In the genomic region with DNA sequence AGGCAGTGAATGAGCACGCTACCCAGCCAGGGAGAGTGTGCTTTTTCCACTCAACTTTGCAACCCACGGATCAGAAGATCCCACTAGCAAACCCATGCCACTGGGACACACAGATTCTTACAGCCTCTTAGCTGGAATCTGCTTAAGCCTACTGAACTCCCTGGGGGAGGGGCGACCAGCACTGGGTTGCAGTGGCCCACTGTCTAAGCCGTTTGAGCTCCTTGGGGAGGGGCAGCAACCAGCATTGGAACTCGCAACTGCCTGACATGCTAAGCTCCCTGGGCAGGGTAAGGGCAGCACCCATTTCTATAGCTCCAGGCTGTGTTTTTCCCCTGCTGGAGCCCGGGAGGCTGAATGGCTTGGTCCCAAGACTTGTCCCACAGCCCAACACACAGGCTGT, we compare ENCODE assay signal across 1 cellular context.
TF ChIP-seq lines count a peak whose summit lies in the region.

No MANE protein-coding gene starts in this region.

TF ChIP-seq in GM23338, 12 proteins besides CTCF, POLR2A, EP300 and RAD21:
- TF ChIP-seq, protein P1, sequence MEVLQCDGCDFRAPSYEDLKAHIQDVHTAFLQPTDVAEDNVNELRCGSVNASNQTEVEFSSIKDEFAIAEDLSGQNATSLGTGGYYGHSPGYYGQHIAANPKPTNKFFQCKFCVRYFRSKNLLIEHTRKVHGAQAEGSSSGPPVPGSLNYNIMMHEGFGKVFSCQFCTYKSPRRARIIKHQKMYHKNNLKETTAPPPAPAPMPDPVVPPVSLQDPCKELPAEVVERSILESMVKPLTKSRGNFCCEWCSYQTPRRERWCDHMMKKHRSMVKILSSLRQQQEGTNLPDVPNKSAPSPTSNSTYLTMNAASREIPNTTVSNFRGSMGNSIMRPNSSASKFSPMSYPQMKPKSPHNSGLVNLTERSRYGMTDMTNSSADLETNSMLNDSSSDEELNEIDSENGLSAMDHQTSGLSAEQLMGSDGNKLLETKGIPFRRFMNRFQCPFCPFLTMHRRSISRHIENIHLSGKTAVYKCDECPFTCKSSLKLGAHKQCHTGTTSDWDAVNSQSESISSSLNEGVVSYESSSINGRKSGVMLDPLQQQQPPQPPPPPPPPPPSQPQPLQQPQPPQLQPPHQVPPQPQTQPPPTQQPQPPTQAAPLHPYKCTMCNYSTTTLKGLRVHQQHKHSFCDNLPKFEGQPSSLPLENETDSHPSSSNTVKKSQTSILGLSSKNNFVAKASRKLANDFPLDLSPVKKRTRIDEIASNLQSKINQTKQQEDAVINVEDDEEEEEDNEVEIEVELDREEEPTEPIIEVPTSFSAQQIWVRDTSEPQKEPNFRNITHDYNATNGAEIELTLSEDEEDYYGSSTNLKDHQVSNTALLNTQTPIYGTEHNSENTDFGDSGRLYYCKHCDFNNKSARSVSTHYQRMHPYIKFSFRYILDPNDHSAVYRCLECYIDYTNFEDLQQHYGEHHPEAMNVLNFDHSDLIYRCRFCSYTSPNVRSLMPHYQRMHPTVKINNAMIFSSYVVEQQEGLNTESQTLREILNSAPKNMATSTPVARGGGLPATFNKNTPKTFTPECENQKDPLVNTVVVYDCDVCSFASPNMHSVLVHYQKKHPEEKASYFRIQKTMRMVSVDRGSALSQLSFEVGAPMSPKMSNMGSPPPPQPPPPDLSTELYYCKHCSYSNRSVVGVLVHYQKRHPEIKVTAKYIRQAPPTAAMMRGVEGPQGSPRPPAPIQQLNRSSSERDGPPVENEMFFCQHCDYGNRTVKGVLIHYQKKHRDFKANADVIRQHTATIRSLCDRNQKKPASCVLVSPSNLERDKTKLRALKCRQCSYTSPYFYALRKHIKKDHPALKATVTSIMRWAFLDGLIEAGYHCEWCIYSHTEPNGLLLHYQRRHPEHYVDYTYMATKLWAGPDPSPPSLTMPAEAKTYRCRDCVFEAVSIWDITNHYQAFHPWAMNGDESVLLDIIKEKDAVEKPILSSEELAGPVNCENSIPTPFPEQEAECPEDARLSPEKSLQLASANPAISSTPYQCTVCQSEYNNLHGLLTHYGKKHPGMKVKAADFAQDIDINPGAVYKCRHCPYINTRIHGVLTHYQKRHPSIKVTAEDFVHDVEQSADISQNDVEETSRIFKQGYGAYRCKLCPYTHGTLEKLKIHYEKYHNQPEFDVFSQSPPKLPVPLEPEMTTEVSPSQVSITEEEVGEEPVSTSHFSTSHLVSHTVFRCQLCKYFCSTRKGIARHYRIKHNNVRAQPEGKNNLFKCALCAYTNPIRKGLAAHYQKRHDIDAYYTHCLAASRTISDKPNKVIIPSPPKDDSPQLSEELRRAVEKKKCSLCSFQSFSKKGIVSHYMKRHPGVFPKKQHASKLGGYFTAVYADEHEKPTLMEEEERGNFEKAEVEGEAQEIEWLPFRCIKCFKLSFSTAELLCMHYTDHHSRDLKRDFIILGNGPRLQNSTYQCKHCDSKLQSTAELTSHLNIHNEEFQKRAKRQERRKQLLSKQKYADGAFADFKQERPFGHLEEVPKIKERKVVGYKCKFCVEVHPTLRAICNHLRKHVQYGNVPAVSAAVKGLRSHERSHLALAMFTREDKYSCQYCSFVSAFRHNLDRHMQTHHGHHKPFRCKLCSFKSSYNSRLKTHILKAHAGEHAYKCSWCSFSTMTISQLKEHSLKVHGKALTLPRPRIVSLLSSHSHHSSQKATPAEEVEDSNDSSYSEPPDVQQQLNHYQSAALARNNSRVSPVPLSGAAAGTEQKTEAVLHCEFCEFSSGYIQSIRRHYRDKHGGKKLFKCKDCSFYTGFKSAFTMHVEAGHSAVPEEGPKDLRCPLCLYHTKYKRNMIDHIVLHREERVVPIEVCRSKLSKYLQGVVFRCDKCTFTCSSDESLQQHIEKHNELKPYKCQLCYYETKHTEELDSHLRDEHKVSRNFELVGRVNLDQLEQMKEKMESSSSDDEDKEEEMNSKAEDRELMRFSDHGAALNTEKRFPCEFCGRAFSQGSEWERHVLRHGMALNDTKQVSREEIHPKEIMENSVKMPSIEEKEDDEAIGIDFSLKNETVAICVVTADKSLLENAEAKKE (CRISPR knock-in tag; IDR thresholded peaks at IDR 0.05), result no peak
- TF ChIP-seq JUNB (IDR thresholded peaks at IDR 0.05; ENCODE audit: unreplicated experiment), result no peak
- TF ChIP-seq, protein P2, sequence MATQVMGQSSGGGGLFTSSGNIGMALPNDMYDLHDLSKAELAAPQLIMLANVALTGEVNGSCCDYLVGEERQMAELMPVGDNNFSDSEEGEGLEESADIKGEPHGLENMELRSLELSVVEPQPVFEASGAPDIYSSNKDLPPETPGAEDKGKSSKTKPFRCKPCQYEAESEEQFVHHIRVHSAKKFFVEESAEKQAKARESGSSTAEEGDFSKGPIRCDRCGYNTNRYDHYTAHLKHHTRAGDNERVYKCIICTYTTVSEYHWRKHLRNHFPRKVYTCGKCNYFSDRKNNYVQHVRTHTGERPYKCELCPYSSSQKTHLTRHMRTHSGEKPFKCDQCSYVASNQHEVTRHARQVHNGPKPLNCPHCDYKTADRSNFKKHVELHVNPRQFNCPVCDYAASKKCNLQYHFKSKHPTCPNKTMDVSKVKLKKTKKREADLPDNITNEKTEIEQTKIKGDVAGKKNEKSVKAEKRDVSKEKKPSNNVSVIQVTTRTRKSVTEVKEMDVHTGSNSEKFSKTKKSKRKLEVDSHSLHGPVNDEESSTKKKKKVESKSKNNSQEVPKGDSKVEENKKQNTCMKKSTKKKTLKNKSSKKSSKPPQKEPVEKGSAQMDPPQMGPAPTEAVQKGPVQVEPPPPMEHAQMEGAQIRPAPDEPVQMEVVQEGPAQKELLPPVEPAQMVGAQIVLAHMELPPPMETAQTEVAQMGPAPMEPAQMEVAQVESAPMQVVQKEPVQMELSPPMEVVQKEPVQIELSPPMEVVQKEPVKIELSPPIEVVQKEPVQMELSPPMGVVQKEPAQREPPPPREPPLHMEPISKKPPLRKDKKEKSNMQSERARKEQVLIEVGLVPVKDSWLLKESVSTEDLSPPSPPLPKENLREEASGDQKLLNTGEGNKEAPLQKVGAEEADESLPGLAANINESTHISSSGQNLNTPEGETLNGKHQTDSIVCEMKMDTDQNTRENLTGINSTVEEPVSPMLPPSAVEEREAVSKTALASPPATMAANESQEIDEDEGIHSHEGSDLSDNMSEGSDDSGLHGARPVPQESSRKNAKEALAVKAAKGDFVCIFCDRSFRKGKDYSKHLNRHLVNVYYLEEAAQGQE (IDR thresholded peaks at IDR 0.05; ENCODE audit: unreplicated experiment), result no peak
- no peak for TF ChIP-seq NANOG (IDR thresholded peaks at IDR 0.05; ENCODE audit: borderline replicate concordance)
- TF ChIP-seq ZNF114 (CRISPR knock-in tag; IDR thresholded peaks at IDR 0.05), result no peak
- TF ChIP-seq EZH2phosphoT487 (IDR thresholded peaks at IDR 0.05; ENCODE audit: unreplicated experiment), result no peak
- no peak for TF ChIP-seq POLR2AphosphoS5 (IDR thresholded peaks at IDR 0.05; ENCODE audit: low read depth)
- TF ChIP-seq, protein P3, sequence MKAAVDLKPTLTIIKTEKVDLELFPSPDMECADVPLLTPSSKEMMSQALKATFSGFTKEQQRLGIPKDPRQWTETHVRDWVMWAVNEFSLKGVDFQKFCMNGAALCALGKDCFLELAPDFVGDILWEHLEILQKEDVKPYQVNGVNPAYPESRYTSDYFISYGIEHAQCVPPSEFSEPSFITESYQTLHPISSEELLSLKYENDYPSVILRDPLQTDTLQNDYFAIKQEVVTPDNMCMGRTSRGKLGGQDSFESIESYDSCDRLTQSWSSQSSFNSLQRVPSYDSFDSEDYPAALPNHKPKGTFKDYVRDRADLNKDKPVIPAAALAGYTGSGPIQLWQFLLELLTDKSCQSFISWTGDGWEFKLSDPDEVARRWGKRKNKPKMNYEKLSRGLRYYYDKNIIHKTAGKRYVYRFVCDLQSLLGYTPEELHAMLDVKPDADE (IDR thresholded peaks at IDR 0.05), result no peak
- no peak for TF ChIP-seq ZNF331 (CRISPR knock-in tag; IDR thresholded peaks at IDR 0.05; ENCODE audit: low read depth)
- TF ChIP-seq EZH2 (IDR thresholded peaks at IDR 0.05; ENCODE audit: low read depth, unreplicated experiment), result no peak
- no peak for TF ChIP-seq STAT1 (IDR thresholded peaks at IDR 0.05; ENCODE audit: unreplicated experiment)
- no peak for TF ChIP-seq CREB1 (CRISPR knock-in tag; IDR thresholded peaks at IDR 0.05; ENCODE audit: low read depth)
